In the genomic region with DNA sequence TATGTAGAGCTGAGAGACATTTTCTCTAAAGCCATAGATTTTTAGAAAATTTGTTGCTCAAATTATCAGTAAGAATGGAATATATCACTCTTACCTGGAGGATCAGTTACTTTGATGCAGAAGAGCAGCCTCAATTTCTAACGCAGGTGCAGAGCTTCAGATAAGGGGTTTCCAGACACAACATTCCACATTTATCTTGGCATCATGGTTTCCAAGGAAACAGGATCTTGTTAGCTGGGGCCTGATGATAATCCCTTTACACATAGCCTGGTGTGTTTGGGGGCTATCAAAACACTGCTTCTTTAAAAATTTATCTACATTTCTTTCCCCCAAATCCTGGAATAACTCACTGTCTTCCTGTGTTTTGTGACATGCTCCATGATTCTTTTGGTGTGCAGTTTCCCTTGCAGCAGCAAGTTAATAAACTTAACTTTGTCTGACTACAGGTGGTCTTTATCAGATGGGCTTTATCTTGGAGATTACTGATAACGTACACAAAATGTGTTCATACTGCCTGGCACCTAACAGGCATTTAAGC, we compare ENCODE assay signal across 21 cellular contexts. TPM values are rescaled to one million over a fixed set of nuclear protein-coding genes. Genes with fewer than 3 reads are reported as not detected.
DNase-seq lines count a peak whose midpoint lies in the region; ATAC-seq, FAIRE-seq and TF ChIP-seq lines count a peak whose summit lies in the region.
"Had no signal": no experiment of that assay in that cellular context is flagged by ENCODE, and none has a peak within 500 bp of the region (broad histone marks: within the 10 kb centered on the region; RNA-seq: fewer than 3 reads in every experiment).

No MANE protein-coding gene starts in this region.

- H3K9me3 Mint-ChIP-seq in CD4-positive, alpha-beta T cell = no peaks in the 10 kb centered on the region
- H3K9me3 Mint-ChIP-seq: CD8-positive, alpha-beta memory T cell; H9 had no signal

- no peak for ATAC-seq in CD4-positive, alpha-beta T cell (ENCODE audit: poor library complexity)

- H3K27ac ChIP-seq in CD4-positive, alpha-beta T cell (ENCODE audit: low read depth, low read length) = no peak overlapping the region
- H3K27ac ChIP-seq in HEK293 (ENCODE audit: extremely low read depth, low read depth, low read length) (no peak overlapping the region), SK-N-SH (ENCODE audit: low read depth in 2 of 2, low read length in 1 of 2) (peak overlapping the region in 1 of 2 experiments; percentile 64; a peak in 2 of 4 replicates), smooth muscle cell (ENCODE audit: low read depth) (no peak overlapping the region)
- H3K27ac ChIP-seq: BLaER1 treated with 17β-estradiol and CSF1 and Interleukin-3, amounts not matched to agents 10 nM and 100 nM had no signal

- H3K27me3 Mint-ChIP-seq in CD4-positive, alpha-beta T cell = no peaks in the 10 kb centered on the region

- H3K4me3 ChIP-seq in HEK293 (ENCODE audit: low read depth, low read length) (no peak overlapping the region), SK-N-SH (ENCODE audit: low read depth in 2 of 2, low read length in 1 of 2) (no peak overlapping the region), smooth muscle cell (no peak overlapping the region), BE2C (ENCODE audit: low read depth, low read length) (no peak overlapping the region)
- H3K4me3 ChIP-seq: BLaER1 treated with 17β-estradiol and CSF1 and Interleukin-3, amounts not matched to agents 10 nM and 100 nM had no signal

- CTCF ChIA-PET in CD4-positive, alpha-beta T cell (lab: Charles Lee) = interaction anchor here (0.6 to 3.0 kb wide), 2 partner anchors 101 to 1165 kb away, joined by 3 to 13 read pairs; no protein-coding TSS in a partner anchor
- CTCF ChIA-PET in HEK293 (lab: Yijun Ruan, JAX) (interaction anchor here (0.6 to 1.0 kb wide), 2 partner anchors 12 to 96 kb away, joined by 3 to 4 read pairs; no protein-coding TSS in a partner anchor), SK-N-SH (lab: Yijun Ruan, JAX) (interaction anchor here (1.4 to 1.9 kb wide), 2 partner anchors 10 to 45 kb away, joined by 7 to 9 read pairs; partner anchors contain the start of gene FAM76A)

- peaks cover 16% of the 10 kb centered on the region for H3K4me1 Mint-ChIP-seq in CD4-positive, alpha-beta T cell (ENCODE audit: low read depth)

- FAIRE-seq in RCC 7860 (lab: Jason Lieb, UNC) = no peak
- FAIRE-seq: A204.1, GM12892, GM18507, H1 had no signal

- peak overlapping the region; percentile 17 for H3K27ac Mint-ChIP-seq in CD4-positive, alpha-beta T cell
- H3K27ac Mint-ChIP-seq: CD8-positive, alpha-beta memory T cell; H9 had no signal

- POLR2A ChIA-PET in CD4-positive, alpha-beta T cell (lab: Charles Lee) = no interaction called here
- POLR2A ChIA-PET in HEK293 (lab: Yijun Ruan, JAX) = interaction anchor here (1.0 kb wide), 1 partner anchor 60 kb away, joined by 4 read pairs; the partner anchor contains the start of gene PPP1R8
- POLR2A ChIA-PET in SK-N-SH (lab: Yijun Ruan, JAX) = interaction anchor here (1.0 kb wide), 1 partner anchor 45 kb away, joined by 3 read pairs; no protein-coding TSS in a partner anchor

- no peaks in the 10 kb centered on the region for H3K4me1 ChIP-seq in HEK293 (ENCODE audit: control insufficient read depth, insufficient read depth, low read length)
- H3K4me1 ChIP-seq in SK-N-SH (ENCODE audit: control insufficient read depth in 1 of 2, insufficient read depth in 2 of 2, low read depth in 1 of 2, low read length in 1 of 2) = peaks cover 0 to 5% of the 10 kb centered on the region in 2 experiments; a peak in 2 of 4 replicates
- peaks cover 15% of the 10 kb centered on the region for H3K4me1 ChIP-seq in smooth muscle cell (ENCODE audit: low read depth)
- peaks cover 4% of the 10 kb centered on the region; the same call in 1 of the 2 replicates for H3K4me1 ChIP-seq in BE2C

- no peaks in the 10 kb centered on the region for H3K27me3 ChIP-seq in CD4-positive, alpha-beta T cell (ENCODE audit: control insufficient read depth, insufficient read depth, low read length)
- H3K27me3 ChIP-seq in SK-N-SH (ENCODE audit: insufficient read depth) (no peaks in the 10 kb centered on the region), smooth muscle cell (ENCODE audit: low read depth) (no peaks in the 10 kb centered on the region), BE2C (no peaks in the 10 kb centered on the region)
- H3K27me3 ChIP-seq: BLaER1 treated with 17β-estradiol and CSF1 and Interleukin-3, amounts not matched to agents 10 nM and 100 nM had no signal

- H3K36me3 ChIP-seq in HEK293 (ENCODE audit: control insufficient read depth in 2 of 2, insufficient read depth in 1 of 2, low read length in 2 of 2) (no peaks in the 10 kb centered on the region; a peak in 1 of 3 replicates), SK-N-SH (replicated peaks in 1 of 2; ENCODE audit: control insufficient read depth in 1 of 2, insufficient read depth in 2 of 2, low read length in 1 of 2) (no peaks in the 10 kb centered on the region), smooth muscle cell (ENCODE audit: low read depth) (no peaks in the 10 kb centered on the region), BE2C (no peaks in the 10 kb centered on the region)

- TF ChIP-seq RAD21 in SK-N-SH (IDR thresholded peaks at IDR 0.05; ENCODE audit: low read length) = no peak

- no peak for TF ChIP-seq EP300 in SK-N-SH (IDR thresholded peaks at IDR 0.05; ENCODE audit: borderline replicate concordance in 1 of 2, low read depth in 1 of 2, low read length in 1 of 2)

- intact Hi-C loops in CD4-positive, alpha-beta T cell (cut with DNase I, micrococcal nuclease) = loop anchor here (5.0 to 10.0 kb wide), 3 partner anchors 43 to 776 kb away; partner anchors contain the start of genes FAM76A (in 1 of the 2), IFI6 (in 1 of the 2) and TRNP1 (in 1 of the 2)

- H3F3A ChIP-seq in SK-N-SH (replicated peaks; ENCODE audit: insufficient read depth) = no peaks in the 10 kb centered on the region
- no peaks in the 10 kb centered on the region for H3F3A ChIP-seq in smooth muscle cell (ENCODE audit: low read depth)

- no peak overlapping the region for H3K4me2 ChIP-seq in SK-N-SH
- no peak overlapping the region for H3K4me2 ChIP-seq in smooth muscle cell

- DNase-seq in CD4-positive, alpha-beta T cell = no peak
- no peak for DNase-seq in SK-N-SH
- DNase-seq in left kidney (ENCODE audit: low read depth, low spot score) = peak; percentile 9
- no peak for DNase-seq in smooth muscle cell (lab: John Stamatoyannopoulos, UW; ENCODE audit: unreplicated experiment)
- DNase-seq in KBM-7 = no peak
- DNase-seq in RCC 7860 (ENCODE audit: low spot score) = no peak
- no peak for DNase-seq in BE2C
- DNase-seq: ACHN; AML-193; CD8-positive, alpha-beta memory T cell; COR-L47; DMS 273 treated with DMSO at 0.1 percent for 48 hours; DMS53; GDM1; H9 had no signal

- in situ Hi-C loops in KBM-7 (cut with MboI; ENCODE audit: low pct_unique_long_range_greater_than_20kb, low sequenced_read_pairs) = no loop called here

- H3K79me2 ChIP-seq in SK-N-SH (ENCODE audit: insufficient read depth) = peaks cover 22% of the 10 kb centered on the region
- H3K79me2 ChIP-seq in smooth muscle cell (ENCODE audit: low read depth) = peaks cover 21% of the 10 kb centered on the region

- peak overlapping the region; percentile 7 for H3K4me3 Mint-ChIP-seq in CD4-positive, alpha-beta T cell
- H3K4me3 Mint-ChIP-seq: H9 had no signal

- no peaks in the 10 kb centered on the region for H3K9me3 ChIP-seq in CD4-positive, alpha-beta T cell (ENCODE audit: control insufficient read depth, low read length)
- H3K9me3 ChIP-seq in HEK293 (ENCODE audit: control insufficient read depth, insufficient read depth, low read depth, low read length) (no peaks in the 10 kb centered on the region), SK-N-SH (no peaks in the 10 kb centered on the region), smooth muscle cell (replicated peaks; ENCODE audit: low read depth) (no peaks in the 10 kb centered on the region), BE2C (no peaks in the 10 kb centered on the region)
- H3K9me3 ChIP-seq: BLaER1 treated with 17β-estradiol and CSF1 and Interleukin-3, amounts not matched to agents 10 nM and 100 nM had no signal

- H3K36me3 Mint-ChIP-seq in CD4-positive, alpha-beta T cell (ENCODE audit: low read depth) = peaks cover 5% of the 10 kb centered on the region

- H2AFZ ChIP-seq in SK-N-SH (ENCODE audit: low read depth) = no peak overlapping the region
- H2AFZ ChIP-seq in smooth muscle cell (ENCODE audit: low read depth) = no peak overlapping the region

- H3K9me2 ChIP-seq in SK-N-SH = no peaks in the 10 kb centered on the region

- no peak for TF ChIP-seq CTCF in CD4-positive, alpha-beta T cell (IDR thresholded peaks at IDR 0.05)
- TF ChIP-seq CTCF in HEK293 (tag by site-specific recombination; IDR thresholded peaks at IDR 0.05) (no peak), SK-N-SH (IDR thresholded peaks at IDR 0.05) (no peak), smooth muscle cell (IDR thresholded peaks at IDR 0.05; ENCODE audit: borderline replicate concordance, insufficient read depth, poor library complexity, severe bottlenecking) (no peak), BE2C (IDR thresholded peaks at IDR 0.05; ENCODE audit: low read depth, low read length) (no peak)

- WGBS in SK-N-SH (ENCODE audit: low lambda C conversion rate) = 40% methylated on average over 2 of the region's 2 CpGs
- WGBS in smooth muscle cell (ENCODE audit: low lambda C conversion rate) = 66% methylated on average over 2 of the region's 2 CpGs

- H3K9ac ChIP-seq in SK-N-SH (no peak overlapping the region), smooth muscle cell (ENCODE audit: low read depth) (no peak overlapping the region)
- H3K9ac ChIP-seq: BLaER1 treated with 17β-estradiol and CSF1 and Interleukin-3, amounts not matched to agents 10 nM and 100 nM had no signal

- 0 out of 2 replicates have a peak, but pooled peaks cover 7% of the 10 kb centered on the region for H4K20me1 ChIP-seq in SK-N-SH (ENCODE audit: insufficient read depth)
- peaks cover 17% of the 10 kb centered on the region for H4K20me1 ChIP-seq in smooth muscle cell (ENCODE audit: low read depth)

TF ChIP-seq in HEK293, 187 proteins besides CTCF, POLR2A, EP300 and RAD21 (continues in another document):
- TF ChIP-seq SCRT2 (tag by site-specific recombination; IDR thresholded peaks at IDR 0.05) = 0 out of 2 replicates have a peak, but pooled peaks have one; percentile 23

TF ChIP-seq in SK-N-SH, 30 proteins besides CTCF, POLR2A, EP300 and RAD21 (continues in another document):
- TF ChIP-seq TAF1 (IDR thresholded peaks at IDR 0.05; ENCODE audit: borderline replicate concordance, low read depth, low read length) = no peak

RNA-seq across cellular contexts. Expression of gene STX12, which starts 2.7 kb away (rescaled TPM):
- total RNA-seq in CD4-positive, alpha-beta T cell = 10 to 100 TPM; 20.3 to 22.7 TPM
- polyA plus RNA-seq in SK-N-SH (2012; rRNA removed) (12.4 and 12.9 TPM in 2 replicates), smooth muscle cell (20.6 and 22.0 TPM in 2 replicates)
- polyA plus RNA-seq in SK-N-SH (2012; cell fraction: cytosol; rRNA removed) = 17.9 and 20.8 TPM in 2 replicates
- 13.6 and 23.4 TPM in 2 replicates for polyA plus RNA-seq in SK-N-SH (2012; cell fraction: nucleus; rRNA removed)
- total RNA-seq in smooth muscle cell = 49.6 and 50.7 TPM in 2 replicates
- polyA plus RNA-seq in BE2C (2012; ENCODE audit: insufficient read depth, insufficient read length, low read depth) = 17.7 TPM

RNA-seq across cellular contexts. Expression of gene FAM76A, which starts 44.6 kb away (rescaled TPM):
- total RNA-seq in CD4-positive, alpha-beta T cell = 10 to 100 TPM; 26.0 to 28.7 TPM
- 2.9 and 4.2 TPM in 2 replicates for polyA plus RNA-seq in SK-N-SH (2012; rRNA removed)
- 2.5 and 2.6 TPM in 2 replicates for polyA plus RNA-seq in SK-N-SH (2012; cell fraction: cytosol; rRNA removed)
- 2.7 and 6.0 TPM in 2 replicates for polyA plus RNA-seq in SK-N-SH (2012; cell fraction: nucleus; rRNA removed)
- total RNA-seq in smooth muscle cell = 9.0 and 16.0 TPM in 2 replicates
- 2.3 and 3.1 TPM in 2 replicates for polyA plus RNA-seq in smooth muscle cell
- polyA plus RNA-seq in BE2C (2012; ENCODE audit: insufficient read depth, insufficient read length, low read depth) = 4.5 TPM
